ENCODE assay signal across 8 cellular contexts in the genomic region with DNA sequence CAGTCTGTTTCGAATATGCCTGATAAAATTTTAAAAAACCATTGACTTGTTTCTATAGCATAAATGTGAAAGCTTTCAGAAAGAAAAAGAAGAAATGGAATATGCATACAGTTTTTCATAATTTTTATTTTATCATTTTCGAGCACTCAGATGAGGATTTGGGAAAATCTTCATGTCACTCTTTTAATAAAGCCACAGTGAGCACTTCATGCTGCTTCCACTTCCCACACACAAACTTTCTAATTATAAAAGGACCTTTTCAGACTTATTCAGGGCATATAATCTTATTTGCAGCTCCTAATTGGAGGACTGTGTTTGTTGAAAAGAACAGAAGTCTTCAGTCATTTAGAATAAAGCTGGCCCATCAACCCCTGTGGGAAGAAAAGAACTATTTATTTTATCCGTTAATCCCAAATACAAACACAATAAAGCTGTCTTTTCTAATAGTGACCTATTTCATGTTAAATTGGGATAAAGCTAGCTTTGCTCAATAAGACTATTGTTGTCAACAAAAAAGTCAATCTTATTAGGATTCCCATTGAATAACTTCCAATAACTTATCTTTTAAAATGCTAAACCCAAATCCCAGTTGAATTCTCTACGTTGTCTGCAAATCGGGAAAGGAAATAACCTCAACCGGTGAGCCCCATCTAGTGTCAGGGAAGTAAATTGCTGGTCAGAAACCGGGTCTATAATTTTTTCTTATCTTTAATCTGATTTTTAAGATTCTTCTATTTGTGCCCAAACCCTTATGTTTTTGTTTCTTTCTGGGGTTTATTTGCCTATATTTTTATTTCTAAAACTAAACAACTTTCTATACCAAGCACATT.
DNase-seq lines count a peak whose midpoint lies in the region; ATAC-seq, FAIRE-seq and TF ChIP-seq lines count a peak whose summit lies in the region.

No MANE protein-coding gene starts in this region.

- ATAC-seq in HG03460 (IDR thresholded peaks at IDR 0.05; ENCODE audit: unreplicated experiment) = no peak

- peak overlapping the region; percentile 52 for H3K4me2 ChIP-seq in skeletal muscle satellite cell (ENCODE audit: low read length)

- no peak overlapping the region for H3K27ac ChIP-seq in cardiac muscle cell

- H3K9ac ChIP-seq in skeletal muscle satellite cell (ENCODE audit: low read depth, low read length) = no peak overlapping the region

- H3K9me3 ChIP-seq in cardiac muscle cell (ENCODE audit: low read depth) (no peaks in the 10 kb centered on the region), skeletal muscle satellite cell (replicated peaks; ENCODE audit: low read length) (no peaks in the 10 kb centered on the region)

- peak; percentile 78 for FAIRE-seq in TTC549 (lab: Jason Lieb, UNC)

- H3K36me3 ChIP-seq in cardiac muscle cell (no peaks in the 10 kb centered on the region), skeletal muscle satellite cell (ENCODE audit: insufficient read depth, low read length) (no peaks in the 10 kb centered on the region)

- no peaks in the 10 kb centered on the region for H3K27me3 ChIP-seq in cardiac muscle cell
- H3K27me3 ChIP-seq in skeletal muscle satellite cell (ENCODE audit: control insufficient read depth, insufficient read depth, low read length) = peaks cover 16% of the 10 kb centered on the region

- H3K4me3 ChIP-seq in cardiac muscle cell (no peak overlapping the region), skeletal muscle satellite cell (ENCODE audit: low read length) (no peak overlapping the region)

- TF ChIP-seq CTCF in cardiac muscle cell (IDR thresholded peaks at IDR 0.05; ENCODE audit: low read depth, low read length) = peak; percentile 67

- peak; percentile 74 for DNase-seq in COLO829 (ENCODE audit: low spot score)
- DNase-seq in HT1080 (ENCODE audit: low read depth) = peak; percentile 19
- peak in 1 of 2 donors; percentile 60 for DNase-seq in cardiac muscle cell (ENCODE audit: low read depth in 1 of 2, low spot score in 1 of 2)
- no peak for DNase-seq in T-helper 9 cell
- no peak for DNase-seq in cortex of kidney (lab: John Stamatoyannopoulos, UW)

- H3K4me1 ChIP-seq in cardiac muscle cell (ENCODE audit: low read depth) = no peaks in the 10 kb centered on the region
- H3K4me1 ChIP-seq in skeletal muscle satellite cell (ENCODE audit: control insufficient read depth, insufficient read depth, low read length) = no peaks in the 10 kb centered on the region

Comparison
In these comparisons a context has a peak if more than half of its experiments do, and no peak if none do; other contexts are left out.
1. DNase-seq: peak in COLO829 (single experiment) and HT1080 (single experiment); none in T-helper 9 cell (single experiment) and cortex of kidney (single experiment).